23 cellular contexts compared by ENCODE assay signal in the genomic region with DNA sequence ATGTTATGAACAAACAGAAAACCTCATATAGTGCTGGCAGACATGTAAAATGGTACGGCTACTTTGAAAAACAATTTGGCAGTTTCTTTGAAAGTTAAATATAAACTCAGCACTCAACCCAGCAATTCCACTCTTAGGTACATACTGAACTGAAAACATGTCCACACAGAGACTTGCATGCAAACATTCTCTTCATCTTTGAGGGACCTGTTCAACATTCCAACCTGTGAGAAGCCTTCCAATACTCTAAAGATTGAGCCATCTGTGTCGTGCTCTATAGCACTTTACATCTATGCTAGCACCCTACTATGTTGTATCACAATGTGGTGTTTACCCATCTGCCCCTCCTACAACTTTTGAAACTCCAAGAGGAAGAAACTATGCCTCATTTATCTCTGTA.
DNase-seq lines count a peak whose midpoint lies in the region; ATAC-seq, FAIRE-seq and TF ChIP-seq lines count a peak whose summit lies in the region.
"Had no signal": no experiment of that assay in that cellular context is flagged by ENCODE, and none has a peak within 500 bp of the region (broad histone marks: within the 10 kb centered on the region; RNA-seq: fewer than 3 reads in every experiment).

No MANE protein-coding gene starts in this region.

- TF ChIP-seq POLR2A in prostate gland (IDR thresholded peaks at IDR 0.05), result no peak

- H3K4me1 ChIP-seq in kidney (ENCODE audit: control insufficient read depth in 1 of 2, insufficient read depth in 1 of 2, low read depth in 1 of 2, low read length in 2 of 2) (no peaks in the 10 kb centered on the region), prostate gland (replicated peaks) (no peaks in the 10 kb centered on the region)
- H3K4me1 ChIP-seq: SJCRH30 had no signal

- no peaks in the 10 kb centered on the region for H3K27me3 Mint-ChIP-seq in activated CD4-positive, alpha-beta T cell treated with anti-CD3 and anti-CD28 coated beads, Interleukin-2, amount 10 ng/mL, durations not matched to agents 7 days and 5 days
- H3K27me3 Mint-ChIP-seq in stimulated activated naive CD8-positive, alpha-beta T cell treated with anti-CD3 and anti-CD28 coated beads, Interleukin-15, amount 100 ng/mL, for 72 hours, result no peaks in the 10 kb centered on the region
- H3K27me3 Mint-ChIP-seq: CD8-positive, alpha-beta memory T cell had no signal

- CTCF ChIA-PET in activated CD4-positive, alpha-beta T cell treated with anti-CD3 and anti-CD28 coated beads, Interleukin-2, amount 10 ng/mL, durations not matched to agents 7 days and 5 days (lab: Charles Lee), result no interaction called here

- no peak overlapping the region for H3K4me3 Mint-ChIP-seq in activated CD4-positive, alpha-beta T cell treated with anti-CD3 and anti-CD28 coated beads, Interleukin-2, amount 10 ng/mL, durations not matched to agents 7 days and 5 days
- no peak overlapping the region for H3K4me3 Mint-ChIP-seq in stimulated activated naive CD8-positive, alpha-beta T cell treated with anti-CD3 and anti-CD28 coated beads, Interleukin-15, amount 100 ng/mL, for 72 hours
- H3K4me3 Mint-ChIP-seq: CD8-positive, alpha-beta memory T cell had no signal

- ATAC-seq in stimulated activated naive CD8-positive, alpha-beta T cell treated with anti-CD3 and anti-CD28 coated beads, Interleukin-15, amount 100 ng/mL, for 72 hours, result no peak
- ATAC-seq: HCT116, PC-3 had no signal

- H3K27me3 ChIP-seq in prostate gland (replicated peaks; ENCODE audit: insufficient read depth), result no peaks in the 10 kb centered on the region
- H3K27me3 ChIP-seq: SJCRH30 had no signal

- no peaks in the 10 kb centered on the region for H3K36me3 ChIP-seq in kidney (ENCODE audit: control insufficient read depth in 1 of 2, insufficient read depth in 2 of 2, low read length in 2 of 2)
- H3K36me3 ChIP-seq in prostate gland, result no peaks in the 10 kb centered on the region
- H3K36me3 ChIP-seq: SJCRH30 had no signal

- H3K27ac ChIP-seq in kidney (ENCODE audit: low read depth in 2 of 2, low read length in 2 of 2), result no peak overlapping the region
- H3K27ac ChIP-seq in prostate gland, result no peak overlapping the region
- H3K27ac ChIP-seq: GM23248, SJCRH30 had no signal

- peaks cover 2% of the 10 kb centered on the region for H3K36me3 Mint-ChIP-seq in activated CD4-positive, alpha-beta T cell treated with anti-CD3 and anti-CD28 coated beads, Interleukin-2, amount 10 ng/mL, durations not matched to agents 7 days and 5 days (ENCODE audit: low read depth)
- H3K36me3 Mint-ChIP-seq: CD8-positive, alpha-beta memory T cell had no signal

- FAIRE-seq in GM18507 (lab: Jason Lieb, UNC) (peak; percentile 84), kidney (lab: Jason Lieb, UNC) (peak; percentile 72)
- FAIRE-seq: D721Med had no signal

- POLR2A ChIA-PET in activated CD4-positive, alpha-beta T cell treated with anti-CD3 and anti-CD28 coated beads, Interleukin-2, amount 10 ng/mL, durations not matched to agents 7 days and 5 days (lab: Charles Lee), result no interaction called here

- DNase-seq in GM18507 (ENCODE audit: extremely low spot score, insufficient read length, low read depth), result no peak
- DNase-seq in NCI-H69 (lab: John Stamatoyannopoulos, UW), result peak; percentile 35
- no peak for DNase-seq in kidney
- peak; percentile 12 for DNase-seq in prostate gland (ENCODE audit: low spot score)
- no peak for DNase-seq in activated CD4-positive, alpha-beta T cell treated with anti-CD3 and anti-CD28 coated beads, Interleukin-2, amount 10 ng/mL, durations not matched to agents 7 days and 5 days
- no peak for DNase-seq in SHP77 treated with DMSO at 0.1 percent for 48 hours (lab: John Stamatoyannopoulos, UW)
- DNase-seq in stimulated activated naive CD8-positive, alpha-beta T cell treated with anti-CD3 and anti-CD28 coated beads, Interleukin-15, amount 100 ng/mL, for 72 hours, result no peak
- DNase-seq: C1 segment of cervical spinal cord; CD8-positive, alpha-beta memory T cell; DMS79; Kasumi-1; MM.1S; NCI-H1092 treated with DMSO at 0.1 percent for 48 hours; NCI-H1694; NCI-H2081 treated with DMSO at 0.1 percent for 48 hours; NCI-H446 treated with DMSO at 0.1 percent for 48 hours; NCI-H82; PC-3; RPMI8226; SJCRH30 had no signal

- H3K4me3 ChIP-seq in kidney (ENCODE audit: low read length in 2 of 2) (no peak overlapping the region), prostate gland (no peak overlapping the region)
- H3K4me3 ChIP-seq: GM23248, SJCRH30 had no signal

- no peaks in the 10 kb centered on the region for H3K4me1 Mint-ChIP-seq in activated CD4-positive, alpha-beta T cell treated with anti-CD3 and anti-CD28 coated beads, Interleukin-2, amount 10 ng/mL, durations not matched to agents 7 days and 5 days
- no peaks in the 10 kb centered on the region for H3K4me1 Mint-ChIP-seq in stimulated activated naive CD8-positive, alpha-beta T cell treated with anti-CD3 and anti-CD28 coated beads, Interleukin-15, amount 100 ng/mL, for 72 hours
- H3K4me1 Mint-ChIP-seq: CD8-positive, alpha-beta memory T cell had no signal

- TF ChIP-seq CTCF in kidney (IDR thresholded peaks at IDR 0.05; ENCODE audit: borderline replicate concordance, extremely low read depth, insufficient read depth) (no peak), prostate gland (IDR thresholded peaks at IDR 0.05) (no peak)

- H3K9me3 ChIP-seq in kidney (ENCODE audit: control insufficient read depth in 1 of 2, low read length in 2 of 2) (no peaks in the 10 kb centered on the region), prostate gland (no peaks in the 10 kb centered on the region)
- H3K9me3 ChIP-seq: SJCRH30 had no signal

- no peaks in the 10 kb centered on the region for H3K9me3 Mint-ChIP-seq in activated CD4-positive, alpha-beta T cell treated with anti-CD3 and anti-CD28 coated beads, Interleukin-2, amount 10 ng/mL, durations not matched to agents 7 days and 5 days
- H3K9me3 Mint-ChIP-seq in stimulated activated naive CD8-positive, alpha-beta T cell treated with anti-CD3 and anti-CD28 coated beads, Interleukin-15, amount 100 ng/mL, for 72 hours, result no peaks in the 10 kb centered on the region
- H3K9me3 Mint-ChIP-seq: CD8-positive, alpha-beta memory T cell had no signal

- intact Hi-C loops in kidney (cut with DNase I) (no loop called here), prostate gland (cut with DNase I) (no loop called here)

- H3K9ac ChIP-seq in kidney (ENCODE audit: low read length in 2 of 2), result no peak overlapping the region
- H3K9ac ChIP-seq: GM23248 had no signal

- H3K27ac Mint-ChIP-seq in activated CD4-positive, alpha-beta T cell treated with anti-CD3 and anti-CD28 coated beads, Interleukin-2, amount 10 ng/mL, durations not matched to agents 7 days and 5 days, result no peak overlapping the region
- no peak overlapping the region for H3K27ac Mint-ChIP-seq in stimulated activated naive CD8-positive, alpha-beta T cell treated with anti-CD3 and anti-CD28 coated beads, Interleukin-15, amount 100 ng/mL, for 72 hours
- H3K27ac Mint-ChIP-seq: CD8-positive, alpha-beta memory T cell had no signal

- 41% methylated on average over 2 of the region's 2 CpGs for WGBS in prostate gland

Comparison
In these comparisons a context has a peak if more than half of its experiments do, and no peak if none do; other contexts are left out.
1. DNase-seq: peak in NCI-H69 (single experiment) and prostate gland (single experiment); none in GM18507 (single experiment), kidney (single experiment), activated CD4-positive, alpha-beta T cell treated with anti-CD3 and anti-CD28 coated beads, Interleukin-2, amount 10 ng/mL, durations not matched to agents 7 days and 5 days (single experiment), SHP77 treated with DMSO at 0.1 percent for 48 hours (single experiment) and stimulated activated naive CD8-positive, alpha-beta T cell treated with anti-CD3 and anti-CD28 coated beads, Interleukin-15, amount 100 ng/mL, for 72 hours (0 of 2).